Comparison of ENCODE assay signal across 8 cellular contexts in the genomic region with DNA sequence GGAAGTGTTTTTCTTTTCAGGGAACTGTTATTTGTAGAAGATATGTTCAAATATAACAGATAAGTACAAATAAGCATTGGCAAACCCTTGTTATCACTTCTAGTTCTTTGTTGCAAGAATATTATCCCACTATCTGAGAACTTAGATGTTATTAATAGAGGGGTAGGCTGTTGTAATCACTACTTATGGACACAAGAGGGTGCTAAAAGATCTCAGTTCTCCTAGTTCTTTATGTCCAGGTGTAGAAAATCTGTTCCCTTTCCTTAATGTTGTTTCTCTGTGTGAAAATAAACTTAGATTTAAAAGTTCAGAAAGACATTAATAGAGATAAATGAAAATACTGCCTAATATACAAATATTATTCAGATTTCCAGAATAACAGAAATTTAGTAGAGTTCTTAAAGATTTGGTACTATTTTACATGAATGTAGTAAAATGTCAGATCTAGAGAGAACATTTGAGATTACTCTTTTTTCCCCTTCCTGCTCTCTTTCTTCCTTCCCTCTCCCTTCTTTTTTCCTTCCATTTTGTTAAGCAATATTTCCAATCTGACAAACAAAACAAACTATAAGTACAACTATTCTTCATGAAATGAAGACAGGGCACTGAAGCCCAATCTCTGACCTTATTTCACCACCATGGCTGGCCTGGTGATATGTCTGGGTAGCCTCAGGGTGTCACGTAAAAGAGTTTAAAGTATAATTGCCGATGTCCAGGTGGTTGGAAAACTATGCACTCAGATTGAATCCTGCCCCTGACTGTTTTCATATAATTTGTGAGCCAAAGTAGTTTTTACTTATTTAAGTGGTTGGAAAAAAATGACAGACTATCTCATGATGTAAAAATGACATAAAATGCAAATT. TPM values are rescaled to one million over a fixed set of nuclear protein-coding genes. Genes with fewer than 3 reads are reported as not detected.
DNase-seq lines count a peak whose midpoint lies in the region; ATAC-seq and TF ChIP-seq lines count a peak whose summit lies in the region.

No MANE protein-coding gene starts in this region.

- H3K4me3 Mint-ChIP-seq in activated T-cell treated with anti-CD3 and anti-CD28 coated beads, Interleukin-2, amount 50 U/mL, for 24 hours = no peak overlapping the region

- ATAC-seq in GM19455 (IDR thresholded peaks at IDR 0.05; ENCODE audit: unreplicated experiment) = peak; percentile 76
- peak; percentile 78 for ATAC-seq in RWPE2 (ENCODE audit: low read depth)

- DNase-seq in D341Med (ENCODE audit: low spot score) = peak; percentile 41
- DNase-seq in HuH-7 (ENCODE audit: low spot score) = peak; percentile 46
- no peak for DNase-seq in RWPE2 (ENCODE audit: low spot score)
- peak; percentile 49 for DNase-seq in fibroblast of peridontal ligament (ENCODE audit: extremely low read depth)
- DNase-seq in renal cortical epithelial cell (ENCODE audit: low read depth) = peak; percentile 64
- no peak for DNase-seq in activated T-cell treated with anti-CD3 and anti-CD28 coated beads, Interleukin-2, amount 50 U/mL, for 24 hours
- DNase-seq in activated CD4-positive, alpha-beta T cell treated with anti-CD3 and anti-CD28 coated beads, Interleukin-2, amount 50 U/mL, for 4 hours = no peak

- H3K4me1 ChIP-seq in RWPE2 (ENCODE audit: insufficient read depth, poor library complexity, severe bottlenecking) = no peaks in the 10 kb centered on the region

- no peaks in the 10 kb centered on the region for H3K36me3 ChIP-seq in RWPE2 (ENCODE audit: low read depth)

- no peak overlapping the region for H3K27ac Mint-ChIP-seq in activated T-cell treated with anti-CD3 and anti-CD28 coated beads, Interleukin-2, amount 50 U/mL, for 24 hours

- no peak overlapping the region for H3K4me3 ChIP-seq in RWPE2 (ENCODE audit: severe bottlenecking)

- no peaks in the 10 kb centered on the region for H3K9me3 Mint-ChIP-seq in activated T-cell treated with anti-CD3 and anti-CD28 coated beads, Interleukin-2, amount 50 U/mL, for 24 hours

- H3K27ac ChIP-seq in RWPE2 (ENCODE audit: poor library complexity, severe bottlenecking) = no peak overlapping the region

- no peaks in the 10 kb centered on the region for H3K4me1 Mint-ChIP-seq in activated T-cell treated with anti-CD3 and anti-CD28 coated beads, Interleukin-2, amount 50 U/mL, for 24 hours (ENCODE audit: low read depth)

- no peaks in the 10 kb centered on the region for H3K27me3 ChIP-seq in RWPE2 (ENCODE audit: insufficient read depth, poor library complexity, severe bottlenecking)

- H3K27me3 Mint-ChIP-seq in activated T-cell treated with anti-CD3 and anti-CD28 coated beads, Interleukin-2, amount 50 U/mL, for 24 hours = peaks cover 6% of the 10 kb centered on the region

- peak; percentile 96 for TF ChIP-seq CTCF in RWPE2 (IDR thresholded peaks at IDR 0.05; ENCODE audit: poor library complexity, severe bottlenecking)

- no peaks in the 10 kb centered on the region for H3K36me3 Mint-ChIP-seq in activated T-cell treated with anti-CD3 and anti-CD28 coated beads, Interleukin-2, amount 50 U/mL, for 24 hours (ENCODE audit: low read depth)

- no peaks in the 10 kb centered on the region for H3K9me3 ChIP-seq in RWPE2 (ENCODE audit: severe bottlenecking)

RNA-seq across cellular contexts. Expression of gene C5orf46, which starts 43.6 kb away (rescaled TPM):
- 0.35 TPM in 1 of 2 replicates, not detected in the other for total RNA-seq in renal cortical epithelial cell

Comparison
In these comparisons a context has a peak if more than half of its experiments do, and no peak if none do; other contexts are left out.
1. DNase-seq: peak in D341Med (single experiment), HuH-7 (single experiment), fibroblast of peridontal ligament (single experiment) and renal cortical epithelial cell (single experiment); none in RWPE2 (single experiment), activated T-cell treated with anti-CD3 and anti-CD28 coated beads, Interleukin-2, amount 50 U/mL, for 24 hours (single experiment) and activated CD4-positive, alpha-beta T cell treated with anti-CD3 and anti-CD28 coated beads, Interleukin-2, amount 50 U/mL, for 4 hours (0 of 2).